Comparison of ENCODE assay signal across 15 cellular contexts in the genomic region with DNA sequence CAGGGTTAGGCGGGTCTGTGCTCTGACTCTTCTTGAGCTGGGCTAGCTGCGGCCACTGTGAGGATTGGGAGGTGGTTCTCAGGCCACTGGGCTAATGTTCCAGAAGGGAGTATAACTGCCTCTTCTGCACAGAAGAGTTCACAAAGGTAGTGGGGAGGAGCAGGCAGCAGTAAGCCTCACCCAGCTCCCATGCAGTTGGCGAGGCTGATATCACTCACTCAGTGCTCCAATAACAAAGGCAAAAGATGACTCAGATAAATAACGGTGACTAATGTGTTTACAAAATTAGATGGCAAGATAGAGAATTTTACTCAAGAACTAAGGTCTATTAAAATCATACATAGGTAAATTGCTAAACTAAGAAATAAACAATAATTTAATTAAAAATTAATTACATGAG.
A peak's percentile ranks its signal among the peaks of the same experiment; 100 is the strongest.
DNase-seq lines count a peak whose midpoint lies in the region; ATAC-seq and TF ChIP-seq lines count a peak whose summit lies in the region.
"Had no signal": no experiment of that assay in that cellular context is flagged by ENCODE, and none has a peak within 500 bp of the region (broad histone marks: within the 10 kb centered on the region; RNA-seq: fewer than 3 reads in every experiment).

No MANE protein-coding gene starts in this region.

- H3K27ac ChIP-seq in foreskin keratinocyte: no peak overlapping the region
- H3K27ac ChIP-seq: SK-N-MC had no signal

- H3K4me1 ChIP-seq in foreskin keratinocyte: no peaks in the 10 kb centered on the region
- H3K4me1 ChIP-seq: Caco-2 had no signal

- ATAC-seq in HG03565 (IDR thresholded peaks at IDR 0.05; ENCODE audit: unreplicated experiment) (peak; percentile 8), foreskin keratinocyte (peak; percentile 83), HG02884 (IDR thresholded peaks at IDR 0.05; ENCODE audit: unreplicated experiment) (no peak), GM19328 (IDR thresholded peaks at IDR 0.05; ENCODE audit: unreplicated experiment) (no peak), Right ventricle myocardium inferior (no peak)

- H3K27me3 ChIP-seq in foreskin keratinocyte: no peaks in the 10 kb centered on the region

- intact Hi-C loops in Right ventricle myocardium inferior (cut with DNase I): no loop called here

- no peak for TF ChIP-seq CTCF in foreskin keratinocyte (conservative IDR thresholded peaks at IDR 0.05)

- DNase-seq in T1000 (lab: John Stamatoyannopoulos, UW) (peak; percentile 15), foreskin keratinocyte (peak in 1 of 2 donors; percentile 7), SKM-1 (lab: John Stamatoyannopoulos, UW; ENCODE audit: unreplicated experiment) (no peak), Right ventricle myocardium inferior (ENCODE audit: missing footprints) (no peak)
- DNase-seq: Caco-2; CD4-positive, CD25-positive, alpha-beta regulatory T cell; HCEC 1CT; Karpas-422; NCI-H1105 treated with DMSO at 0.1 percent for 48 hours; NCI-H187 treated with DMSO at 0.1 percent for 48 hours; NCI-H774 had no signal

Comparison
In these comparisons a context has a peak if more than half of its experiments do, and no peak if none do; other contexts are left out.
1. ATAC-seq: peak in HG03565 (single experiment) and foreskin keratinocyte (single experiment); none in HG02884 (single experiment), GM19328 (single experiment) and Right ventricle myocardium inferior (single experiment).